13 cellular contexts compared by ENCODE assay signal in genomic region chr1:157551694-157552693, GRCh38. TPM values are rescaled to one million over a fixed set of nuclear protein-coding genes. Genes with fewer than 3 reads are reported as not detected.
DNase-seq lines count a peak whose midpoint lies in the region; ATAC-seq, FAIRE-seq and TF ChIP-seq lines count a peak whose summit lies in the region.
"Had no signal": no experiment of that assay in that cellular context is flagged by ENCODE, and none has a peak within 500 bp of the region (broad histone marks: within the 10 kb centered on the region; RNA-seq: fewer than 3 reads in every experiment).

FCRL5 (minus strand) TSS chr1:157552515; CDS start chr1:157552362, 153 bp downstream.

- H3K4me3 ChIP-seq in K562 (no peak within 1 kb of the TSS), vagina (no peak within 1 kb of the TSS)

- H3K9me3 ChIP-seq in K562 (replicated peaks; ENCODE audit: control insufficient read depth, insufficient read depth, low read depth, low read length) (no peaks in the 10 kb centered on the region), vagina (no peaks in the 10 kb centered on the region)

- no peak for TF ChIP-seq POLR2A in K562 (conservative IDR thresholded peaks at IDR 0.05)
- TF ChIP-seq POLR2A in vagina (IDR thresholded peaks at IDR 0.05): no peak

- H3K9ac ChIP-seq in K562 (ENCODE audit: insufficient read depth in 1 of 2, low read depth in 2 of 2, low read length in 2 of 2): no peak within 1 kb of the TSS

- no peak within 1 kb of the TSS for H3K4me2 ChIP-seq in K562 (ENCODE audit: insufficient read depth, low read length)

- no peak for FAIRE-seq in K562 (lab: Jason Lieb, UNC)

- H3K4me1 ChIP-seq in K562 (replicated peaks in 1 of 2; ENCODE audit: control insufficient read depth in 2 of 2, insufficient read depth in 2 of 2, low read length in 2 of 2) (no peaks in the 10 kb centered on the region), vagina (no peaks in the 10 kb centered on the region)

- in situ Hi-C loops in K562 (cut with MboI): no loop called here

- no peak for TF ChIP-seq EP300 in K562 (IDR thresholded peaks at IDR 0.05; ENCODE audit: low read length)

- no peak within 1 kb of the TSS for H3K27ac Mint-ChIP-seq in nephron progenitor cell
- H3K27ac Mint-ChIP-seq: activated T-cell treated with anti-CD3 and anti-CD28 coated beads, Interleukin-2, amount 50 U/mL, for 72 hours; progenitor cell of endocrine pancreas; T-helper 2 cell treated with Interferon-gamma antibody and Interleukin-4, amounts not matched to agents 5 μg/mL and 100 μg/mL, for 36 hours had no signal

- TF ChIP-seq CTCF in K562 (IDR thresholded peaks at IDR 0.05 in 2 of 3, conservative IDR thresholded peaks at IDR 0.05 in 1 of 3; ENCODE audit: insufficient read depth in 2 of 3, low read depth in 1 of 3, low read length in 3 of 3) (no peak), vagina (IDR thresholded peaks at IDR 0.05) (no peak), nephron progenitor cell (IDR thresholded peaks at IDR 0.05) (no peak)

- H3K4me3 Mint-ChIP-seq in nephron progenitor cell: no peak within 1 kb of the TSS
- H3K4me3 Mint-ChIP-seq: activated T-cell treated with anti-CD3 and anti-CD28 coated beads, Interleukin-2, amount 50 U/mL, for 72 hours; T-helper 2 cell treated with Interferon-gamma antibody and Interleukin-4, amounts not matched to agents 5 μg/mL and 100 μg/mL, for 36 hours had no signal

- H3K36me3 ChIP-seq in K562 (ENCODE audit: control insufficient read depth, insufficient read depth, low read length) (no peaks in the 10 kb centered on the region), vagina (no peaks in the 10 kb centered on the region)

- no TSS peak for BruUV-seq in K562 (replicated peaks; lab: Mats Ljungman, UMichigan)

- no peaks in the 10 kb centered on the region for H3K36me3 Mint-ChIP-seq in nephron progenitor cell (ENCODE audit: low read depth)

- TF ChIP-seq RAD21 in K562 (CRISPR knock-in tag; conservative IDR thresholded peaks at IDR 0.05 in 1 of 2, IDR thresholded peaks at IDR 0.05 in 1 of 2): no peak

- intact Hi-C loops in K562 (cut with micrococcal nuclease): no loop called here
- intact Hi-C loops in vagina (cut with DNase I): no loop called here

- H2AFZ ChIP-seq in K562 (ENCODE audit: low read depth, low read length): no peak within 1 kb of the TSS

- H3K27ac ChIP-seq in K562 (ENCODE audit: extremely low read depth, low read depth, low read length) (no peak within 1 kb of the TSS), vagina (no peak within 1 kb of the TSS)

- H3K9me3 Mint-ChIP-seq in nephron progenitor cell: no peaks in the 10 kb centered on the region
- H3K9me3 Mint-ChIP-seq: activated T-cell treated with anti-CD3 and anti-CD28 coated beads, Interleukin-2, amount 50 U/mL, for 72 hours; T-helper 2 cell treated with Interferon-gamma antibody and Interleukin-4, amounts not matched to agents 5 μg/mL and 100 μg/mL, for 36 hours had no signal

- H3K27me3 ChIP-seq in K562 (ENCODE audit: control insufficient read depth in 2 of 2, insufficient read depth in 2 of 2, low read length in 2 of 2) (no peaks in the 10 kb centered on the region; a peak in 1 of 5 replicates), vagina (no peaks in the 10 kb centered on the region)

- POLR2A ChIA-PET in K562 (lab: Yijun Ruan, JAX): interaction anchor here (0.6 kb wide), 1 partner anchor 243 kb away, joined by 3 read pairs; no protein-coding TSS in a partner anchor

- DNase-seq in K562 (ENCODE audit: extremely low read depth in 1 of 4, low spot score in 3 of 4) (no peak), NCI-H510A treated with DMSO at 0.1 percent for 48 hours (lab: John Stamatoyannopoulos, UW) (no peak), NCI-H1092 (lab: John Stamatoyannopoulos, UW) (no peak), vagina (ENCODE audit: extremely low spot score in 2 of 2) (no peak), nephron progenitor cell (no peak)
- DNase-seq: activated T-cell treated with anti-CD3 and anti-CD28 coated beads, Interleukin-2, amount 50 U/mL, for 72 hours; left cardiac atrium; NCI-H524 had no signal

- H4K20me1 ChIP-seq in K562 (replicated peaks; ENCODE audit: control insufficient read depth, insufficient read depth, low read length): no peaks in the 10 kb centered on the region

- CTCF ChIA-PET in K562 (lab: Yijun Ruan, JAX; ENCODE audit: low intra/inter-chr PET ratio): no interaction called here

- no peaks in the 10 kb centered on the region for H3K4me1 Mint-ChIP-seq in nephron progenitor cell

- WGBS in K562 (ENCODE audit: insufficient coverage, low coverage, missing lambda C conversion rate): 0% methylated on average over 10 of the region's 10 CpGs

- H3K27me3 Mint-ChIP-seq in nephron progenitor cell (ENCODE audit: low read depth, poor library complexity): peaks cover 12% of the 10 kb centered on the region
- H3K27me3 Mint-ChIP-seq: progenitor cell of endocrine pancreas had no signal

- ATAC-seq in GM18867 (IDR thresholded peaks at IDR 0.05; ENCODE audit: unreplicated experiment) (peak; percentile 89), GM21528 (IDR thresholded peaks at IDR 0.05; ENCODE audit: low FRiP score, unreplicated experiment) (peak; percentile 76), HG03196 (IDR thresholded peaks at IDR 0.05; ENCODE audit: unreplicated experiment) (peak; percentile 68), K562 (no peak)
- ATAC-seq: activated T-cell treated with anti-CD3 and anti-CD28 coated beads, Interleukin-2, amount 50 U/mL, for 72 hours; left cardiac atrium had no signal

- H3K79me2 ChIP-seq in K562 (ENCODE audit: control insufficient read depth, insufficient read depth, low read length): no peaks in the 10 kb centered on the region

- no peaks in the 10 kb centered on the region for H3K9me1 ChIP-seq in K562 (ENCODE audit: control insufficient read depth, insufficient read depth, low read length)

TF ChIP-seq in K562, 482 proteins besides CTCF, POLR2A, EP300 and RAD21:
- TF ChIP-seq ZBTB1 (CRISPR knock-in tag; IDR thresholded peaks at IDR 0.05; ENCODE audit: borderline replicate concordance, low read depth): no peak
- TF ChIP-seq SPI1 (IDR thresholded peaks at IDR 0.05; ENCODE audit: borderline replicate concordance, low read depth, low read length): 0 out of 2 replicates have a peak, but pooled peaks have one; percentile 16
- TF ChIP-seq MCM5 (IDR thresholded peaks at IDR 0.05; ENCODE audit: low read depth): no peak

RNA-seq across cellular contexts. Expression of gene FCRL5, which starts in this region (rescaled TPM):
- not detected in 2 replicates for total RNA-seq in K562 (2011; cell fraction: chromatin; rRNA removed; ENCODE audit: low replicate concordance)
- total RNA-seq in K562 (2011; cell fraction: nucleolus; rRNA removed): not detected in 2 replicates
- not detected in 2 replicates for total RNA-seq in K562 (2011; cell fraction: nucleoplasm; rRNA removed)
- total RNA-seq in K562 (2014; rRNA removed): not detected in 2 replicates
- total RNA-seq in K562 (2014; rRNA removed; fragmentation: Illumina TruSeq; extraction: Trizol): not detected in 2 replicates
- not detected in 2 replicates for total RNA-seq in K562 (2015; rRNA removed; fragmentation: Illumina TruSeq; extraction: Trizol)
- total RNA-seq in K562 (2021): not detected in 2 replicates
- polyA plus RNA-seq in K562 (2011; rRNA removed): not detected in 2 replicates
- not detected in 2 replicates for polyA plus RNA-seq in K562 (2011; cell fraction: cytosol; rRNA removed)
- not detected in 2 replicates for polyA plus RNA-seq in K562 (2011; cell fraction: nucleus; rRNA removed)
- not detected in 2 replicates for polyA plus RNA-seq in K562 (2012)
- polyA plus RNA-seq in K562 (2014; fragmentation: Illumina TruSeq; extraction: Trizol): not detected in 2 replicates
- polyA plus RNA-seq in K562 (2014; fragmentation: Nextera tagmentation; extraction: Ambion mirVana): not detected
- polyA plus RNA-seq in K562 (2014; rRNA removed): not detected in 2 replicates
- polyA minus RNA-seq in K562 (2011; rRNA and poly(A)+ RNA removed): not detected in 2 replicates
- not detected in 2 replicates for polyA minus RNA-seq in K562 (2011; cell fraction: cytosol; rRNA and poly(A)+ RNA removed)
- polyA minus RNA-seq in K562 (2011; cell fraction: nucleus; rRNA and poly(A)+ RNA removed): not detected in 2 replicates
- total RNA-seq in vagina: 0.49 TPM
- total RNA-seq: progenitor cell of endocrine pancreas had no signal
